In genomic region chr6:7129784-7130569, GRCh38 we compare ENCODE assay signal across 9 cellular contexts. TPM values are rescaled to one million over a fixed set of nuclear protein-coding genes. Genes with fewer than 3 reads are reported as not detected.
DNase-seq lines count a peak whose midpoint lies in the region; ATAC-seq, FAIRE-seq and TF ChIP-seq lines count a peak whose summit lies in the region.
"Had no signal": no experiment of that assay in that cellular context is flagged by ENCODE, and none has a peak within 500 bp of the region (broad histone marks: within the 10 kb centered on the region; RNA-seq: fewer than 3 reads in every experiment).

No MANE protein-coding gene starts in this region.

- peak overlapping the region; percentile 19 for H3K4me3 Mint-ChIP-seq in activated CD4-positive, alpha-beta T cell treated with anti-CD3 and anti-CD28 coated beads for 36 hours
- H3K4me3 Mint-ChIP-seq in stimulated activated naive CD8-positive, alpha-beta T cell treated with anti-CD3 and anti-CD28 coated beads, Interleukin-15, Interleukin-2, amounts not matched to agents 100 ng/mL and 50 ng/mL, for 24 hours: peak overlapping the region; percentile 37

- H3K9ac ChIP-seq in kidney (ENCODE audit: low read length in 2 of 2): no peak overlapping the region

- DNase-seq in activated CD4-positive, alpha-beta T cell treated with anti-CD3 and anti-CD28 coated beads for 36 hours: peak; percentile 79
- no peak for DNase-seq in activated CD4-positive, alpha-beta T cell treated with anti-CD3 and anti-CD28 coated beads, Interleukin-2, amount 50 U/mL, for 4 hours
- DNase-seq in WERI-Rb-1: peak; percentile 9
- peak; percentile 57 for DNase-seq in left cardiac atrium
- no peak for DNase-seq in HUDEP-2 (lab: John Stamatoyannopoulos, UW; ENCODE audit: unreplicated experiment in 76 of 76)
- DNase-seq in kidney: no peak
- DNase-seq: T-helper 9 cell had no signal

- peak; percentile 85 for ATAC-seq in activated CD4-positive, alpha-beta T cell treated with anti-CD3 and anti-CD28 coated beads for 36 hours
- ATAC-seq in left cardiac atrium (peak; percentile 72 to 74), HG02571 (IDR thresholded peaks at IDR 0.05; ENCODE audit: unreplicated experiment) (no peak)

- no peaks in the 10 kb centered on the region for H3K27me3 ChIP-seq in WERI-Rb-1 (ENCODE audit: insufficient read depth, low read depth, severe bottlenecking)

- H3K27ac ChIP-seq in WERI-Rb-1: no peak overlapping the region
- no peak overlapping the region for H3K27ac ChIP-seq in kidney (ENCODE audit: low read depth in 2 of 2, low read length in 2 of 2)

- POLR2A ChIA-PET in activated CD4-positive, alpha-beta T cell treated with anti-CD3 and anti-CD28 coated beads for 36 hours (lab: Charles Lee): interaction anchor here (0.7 to 1.3 kb wide), 3 partner anchors 17 to 26 kb away, joined by 3 to 5 read pairs (median 4); no protein-coding TSS in a partner anchor

- intact Hi-C loops in activated CD4-positive, alpha-beta T cell treated with anti-CD3 and anti-CD28 coated beads for 36 hours (cut with DNase I, micrococcal nuclease): loop anchor here in 1 of 2 experiments (10.0 kb wide), 1 partner anchor 465 kb away; the partner anchor contains the start of gene SNRNP48
- intact Hi-C loops in left cardiac atrium (cut with DNase I) (no loop called here), kidney (cut with DNase I) (no loop called here)

- no peaks in the 10 kb centered on the region for H3K9me3 Mint-ChIP-seq in activated CD4-positive, alpha-beta T cell treated with anti-CD3 and anti-CD28 coated beads for 36 hours (ENCODE audit: low read depth)
- H3K9me3 Mint-ChIP-seq in stimulated activated naive CD8-positive, alpha-beta T cell treated with anti-CD3 and anti-CD28 coated beads, Interleukin-15, Interleukin-2, amounts not matched to agents 100 ng/mL and 50 ng/mL, for 24 hours: no peaks in the 10 kb centered on the region

- H3K4me1 Mint-ChIP-seq in activated CD4-positive, alpha-beta T cell treated with anti-CD3 and anti-CD28 coated beads for 36 hours: peaks cover 82% of the 10 kb centered on the region
- H3K4me1 Mint-ChIP-seq in stimulated activated naive CD8-positive, alpha-beta T cell treated with anti-CD3 and anti-CD28 coated beads, Interleukin-15, Interleukin-2, amounts not matched to agents 100 ng/mL and 50 ng/mL, for 24 hours (ENCODE audit: low read depth): peaks cover 89% of the 10 kb centered on the region

- H3K36me3 Mint-ChIP-seq in activated CD4-positive, alpha-beta T cell treated with anti-CD3 and anti-CD28 coated beads for 36 hours (ENCODE audit: low read depth): peaks cover 24% of the 10 kb centered on the region
- H3K36me3 Mint-ChIP-seq in stimulated activated naive CD8-positive, alpha-beta T cell treated with anti-CD3 and anti-CD28 coated beads, Interleukin-15, Interleukin-2, amounts not matched to agents 100 ng/mL and 50 ng/mL, for 24 hours (ENCODE audit: low read depth): peaks cover 34% of the 10 kb centered on the region

- no peaks in the 10 kb centered on the region for H3K27me3 Mint-ChIP-seq in activated CD4-positive, alpha-beta T cell treated with anti-CD3 and anti-CD28 coated beads for 36 hours
- no peaks in the 10 kb centered on the region for H3K27me3 Mint-ChIP-seq in stimulated activated naive CD8-positive, alpha-beta T cell treated with anti-CD3 and anti-CD28 coated beads, Interleukin-15, Interleukin-2, amounts not matched to agents 100 ng/mL and 50 ng/mL, for 24 hours

- no peak for TF ChIP-seq CTCF in WERI-Rb-1 (IDR thresholded peaks at IDR 0.05; ENCODE audit: low read depth, low read length)
- TF ChIP-seq CTCF in kidney (IDR thresholded peaks at IDR 0.05; ENCODE audit: borderline replicate concordance, extremely low read depth, insufficient read depth): no peak

- peaks cover 18% of the 10 kb centered on the region for H3K36me3 ChIP-seq in WERI-Rb-1
- H3K36me3 ChIP-seq in kidney (ENCODE audit: control insufficient read depth in 1 of 2, insufficient read depth in 2 of 2, low read length in 2 of 2): no peaks in the 10 kb centered on the region

- FAIRE-seq in kidney (lab: Jason Lieb, UNC): no peak

- H3K9me3 ChIP-seq in WERI-Rb-1 (ENCODE audit: severe bottlenecking) (no peaks in the 10 kb centered on the region), kidney (ENCODE audit: control insufficient read depth in 1 of 2, low read length in 2 of 2) (no peaks in the 10 kb centered on the region)

- peaks cover 0 to 8% of the 10 kb centered on the region in 2 donors for H3K4me1 ChIP-seq in kidney (ENCODE audit: control insufficient read depth in 1 of 2, insufficient read depth in 1 of 2, low read depth in 1 of 2, low read length in 2 of 2)

- CTCF ChIA-PET in activated CD4-positive, alpha-beta T cell treated with anti-CD3 and anti-CD28 coated beads for 36 hours (lab: Charles Lee): interaction anchor here (0.6 to 2.9 kb wide), 6 partner anchors 8 to 150 kb away, joined by 3 to 12 read pairs (median 3); no protein-coding TSS in a partner anchor

- H3K4me3 ChIP-seq in WERI-Rb-1 (ENCODE audit: low read depth, low read length): no peak overlapping the region
- no peak overlapping the region for H3K4me3 ChIP-seq in kidney (ENCODE audit: low read length in 2 of 2)

- H3K27ac Mint-ChIP-seq in activated CD4-positive, alpha-beta T cell treated with anti-CD3 and anti-CD28 coated beads for 36 hours: peak overlapping the region; percentile 85
- H3K27ac Mint-ChIP-seq in stimulated activated naive CD8-positive, alpha-beta T cell treated with anti-CD3 and anti-CD28 coated beads, Interleukin-15, Interleukin-2, amounts not matched to agents 100 ng/mL and 50 ng/mL, for 24 hours: peak overlapping the region; percentile 53

RNA-seq across cellular contexts. Expression of gene RREB1, which starts 22.2 kb away (rescaled TPM):
- total RNA-seq in activated CD4-positive, alpha-beta T cell treated with anti-CD3 and anti-CD28 coated beads for 36 hours: 10 to 100 TPM; 14.7 to 18.1 TPM
- 10 to 100 TPM; 34.2 to 37.6 TPM for total RNA-seq in left cardiac atrium
- 56.5 TPM for total RNA-seq in kidney
- 5.9 TPM for polyA plus RNA-seq in kidney (ENCODE audit: insufficient read depth, low read depth, low replicate concordance)

Comparison
In these comparisons a context has a peak if more than half of its experiments do, and no peak if none do; other contexts are left out.
1. DNase-seq: peak in activated CD4-positive, alpha-beta T cell treated with anti-CD3 and anti-CD28 coated beads for 36 hours (single experiment), WERI-Rb-1 (single experiment) and left cardiac atrium (single experiment); none in activated CD4-positive, alpha-beta T cell treated with anti-CD3 and anti-CD28 coated beads, Interleukin-2, amount 50 U/mL, for 4 hours (0 of 2), HUDEP-2 (0 of 76) and kidney (single experiment).